ENCODE assay signal across 18 cellular contexts in genomic region chr12:4246116-4246515, GRCh38. TPM values are rescaled to one million over a fixed set of nuclear protein-coding genes. Genes with fewer than 3 reads are reported as not detected.
DNase-seq lines count a peak whose midpoint lies in the region; ATAC-seq, FAIRE-seq and TF ChIP-seq lines count a peak whose summit lies in the region.
"Had no signal": no experiment of that assay in that cellular context is flagged by ENCODE, and none has a peak within 500 bp of the region (broad histone marks: within the 10 kb centered on the region; RNA-seq: fewer than 3 reads in every experiment).

No MANE protein-coding gene starts in this region.

- DNase-seq in GM10266 (ENCODE audit: extremely low spot score) (peak; percentile 71), HL-60 (ENCODE audit: low read depth in 1 of 2, low spot score in 1 of 2) (peak in 1 of 2 experiments; percentile 73), WERI-Rb-1 (no peak), neural crest cell (ENCODE audit: low read depth, low spot score) (no peak), right lobe of liver (no peak), hepatic stellate cell (ENCODE audit: low spot score) (no peak), frontal cortex (ENCODE audit: low spot score in 2 of 2) (no peak)
- DNase-seq: activated CD8-positive, alpha-beta memory T cell treated with anti-CD3 and anti-CD28 coated beads for 24 hours; AML-193; foreskin keratinocyte; Karpas-422; NCI-H1930; NCI-H510A treated with DMSO at 0.1 percent for 48 hours; occipital lobe; stimulated activated CD4-positive, alpha-beta T cell treated with anti-CD3 and anti-CD28 coated beads, Interleukin-2, amount 100 ng/mL, for 48 hours had no signal

- no peaks in the 10 kb centered on the region for H3K4me1 ChIP-seq in right lobe of liver
- H3K4me1 ChIP-seq: foreskin keratinocyte had no signal

- FAIRE-seq in frontal cortex (lab: Jason Lieb, UNC) = no peak

- no peaks in the 10 kb centered on the region for H3K36me3 Mint-ChIP-seq in neural crest cell (ENCODE audit: low read depth)

- ATAC-seq in right lobe of liver (no peak), HG03439 (IDR thresholded peaks at IDR 0.05; ENCODE audit: unreplicated experiment) (no peak)
- ATAC-seq: foreskin keratinocyte, sciatic nerve had no signal

- no peaks in the 10 kb centered on the region for H3K27me3 Mint-ChIP-seq in neural crest cell (ENCODE audit: low read depth)

- H3K27ac ChIP-seq in HL-60 (replicated peaks) = peak overlapping the region; percentile 42
- H3K27ac ChIP-seq in WERI-Rb-1 = peak overlapping the region; percentile 34; the same call in 1 of the 2 replicates
- H3K27ac ChIP-seq in right lobe of liver = no peak overlapping the region
- H3K27ac ChIP-seq: foreskin keratinocyte had no signal

- H3K27ac Mint-ChIP-seq in neural crest cell (ENCODE audit: unreplicated experiment) = peak overlapping the region; percentile 53

- no peaks in the 10 kb centered on the region for H3K9me3 Mint-ChIP-seq in neural crest cell

- H3K36me3 ChIP-seq in WERI-Rb-1 = no peaks in the 10 kb centered on the region
- H3K36me3 ChIP-seq in right lobe of liver = no peaks in the 10 kb centered on the region

- no peaks in the 10 kb centered on the region for H3K9me3 ChIP-seq in WERI-Rb-1 (ENCODE audit: severe bottlenecking)
- H3K9me3 ChIP-seq in right lobe of liver = no peaks in the 10 kb centered on the region

- H3K4me3 ChIP-seq in HL-60 (replicated peaks; ENCODE audit: insufficient read depth, low read length) = no peak overlapping the region
- no peak overlapping the region for H3K4me3 ChIP-seq in WERI-Rb-1 (ENCODE audit: low read depth, low read length)
- no peak overlapping the region for H3K4me3 ChIP-seq in right lobe of liver
- H3K4me3 ChIP-seq: lung had no signal

- WGBS in right lobe of liver (ENCODE audit: insufficient coverage, low coverage, low lambda C conversion rate, missing lambda C conversion rate) = 41% methylated on average over 5 of the region's 5 CpGs

- TF ChIP-seq CTCF in GM10266 (IDR thresholded peaks at IDR 0.05; ENCODE audit: control insufficient read depth, insufficient read depth, low read depth, missing control alignments) (no peak), HL-60 (IDR thresholded peaks at IDR 0.05; ENCODE audit: insufficient read depth, low read length) (no peak), WERI-Rb-1 (IDR thresholded peaks at IDR 0.05; ENCODE audit: low read depth, low read length) (no peak), neural crest cell (conservative IDR thresholded peaks at IDR 0.05) (no peak), right lobe of liver (IDR thresholded peaks at IDR 0.05) (no peak)

- no peaks in the 10 kb centered on the region for H3K27me3 ChIP-seq in HL-60 (ENCODE audit: insufficient read depth, poor library complexity, severe bottlenecking)
- H3K27me3 ChIP-seq in WERI-Rb-1 (ENCODE audit: insufficient read depth, low read depth, severe bottlenecking) = no peaks in the 10 kb centered on the region
- H3K27me3 ChIP-seq in right lobe of liver = no peaks in the 10 kb centered on the region

- TF ChIP-seq POLR2A in right lobe of liver (IDR thresholded peaks at IDR 0.05) = no peak

- intact Hi-C loops in right lobe of liver (cut with DNase I) = no loop called here

- no peak overlapping the region for H3K4me3 Mint-ChIP-seq in neural crest cell

- peaks cover 30% of the 10 kb centered on the region for H3K4me1 Mint-ChIP-seq in neural crest cell

RNA-seq across cellular contexts. Expression of gene CCND2, which starts 27.4 kb away (rescaled TPM):
- 186 TPM in 2 replicates for total RNA-seq in neural crest cell
- total RNA-seq in right lobe of liver = 1 to 10 TPM; 1.1 to 6.2 (median 1.5) TPM
- total RNA-seq in frontal cortex = 161 TPM

Comparison
In these comparisons a context has a peak if more than half of its experiments do, and no peak if none do; other contexts are left out.
1. H3K27ac ChIP-seq: peak in HL-60 (single experiment) and WERI-Rb-1 (single experiment); none in right lobe of liver (0 of 3).
2. RNA of gene CCND2, which starts 27.4 kb away (total RNA-seq): 186 TPM in neural crest cell and 161 TPM in frontal cortex (single experiment); 1.1 to 6.2 TPM in right lobe of liver; every median in the first group is over 10 times any median in the second.